Comparison of ENCODE assay signal across 19 cellular contexts in genomic region chr10:88927291-88927690, GRCh38. TPM values are rescaled to one million over a fixed set of nuclear protein-coding genes. Genes with fewer than 3 reads are reported as not detected.
DNase-seq lines count a peak whose midpoint lies in the region; ATAC-seq and TF ChIP-seq lines count a peak whose summit lies in the region.
"Had no signal": no experiment of that assay in that cellular context is flagged by ENCODE, and none has a peak within 500 bp of the region (broad histone marks: within the 10 kb centered on the region; RNA-seq: fewer than 3 reads in every experiment).

No MANE protein-coding gene starts in this region.

- peaks cover 57% of the 10 kb centered on the region for H3K36me3 Mint-ChIP-seq in activated T-helper 17 cell treated with anti-CD3 and anti-CD28 coated beads, Interleukin-2, amount 50 U/mL, for 72 hours (ENCODE audit: low read depth)
- H3K36me3 Mint-ChIP-seq: type B pancreatic cell had no signal

- no peaks in the 10 kb centered on the region for H3K9me3 Mint-ChIP-seq in activated T-helper 17 cell treated with anti-CD3 and anti-CD28 coated beads, Interleukin-2, amount 50 U/mL, for 72 hours
- H3K9me3 Mint-ChIP-seq: activated naive CD4-positive, alpha-beta T cell treated with anti-CD3 and anti-CD28 coated beads for 36 hours; naive thymus-derived CD4-positive, alpha-beta T cell; type B pancreatic cell had no signal

- no peak overlapping the region for H3K4me3 Mint-ChIP-seq in activated T-helper 17 cell treated with anti-CD3 and anti-CD28 coated beads, Interleukin-2, amount 50 U/mL, for 72 hours
- H3K4me3 Mint-ChIP-seq: activated naive CD4-positive, alpha-beta T cell treated with anti-CD3 and anti-CD28 coated beads for 36 hours; naive thymus-derived CD4-positive, alpha-beta T cell; type B pancreatic cell had no signal

- H3K9ac ChIP-seq in muscle layer of colon (ENCODE audit: low read length), result no peak overlapping the region

- TF ChIP-seq CTCF in esophagus muscularis mucosa (IDR thresholded peaks at IDR 0.05) (no peak), suprapubic skin (IDR thresholded peaks at IDR 0.05) (no peak)

- H3K27me3 Mint-ChIP-seq in activated T-helper 17 cell treated with anti-CD3 and anti-CD28 coated beads, Interleukin-2, amount 50 U/mL, for 72 hours, result no peaks in the 10 kb centered on the region
- H3K27me3 Mint-ChIP-seq: naive thymus-derived CD4-positive, alpha-beta T cell; type B pancreatic cell had no signal

- 54% methylated on average over 4 of the region's 4 CpGs for WGBS in esophagus muscularis mucosa
- WGBS in suprapubic skin, result 48% methylated on average over 4 of the region's 4 CpGs

- H3K4me3 ChIP-seq in esophagus muscularis mucosa, result no peak overlapping the region
- H3K4me3 ChIP-seq in muscle layer of colon (ENCODE audit: low read depth in 1 of 2, low read length in 2 of 2), result no peak overlapping the region
- H3K4me3 ChIP-seq in suprapubic skin, result no peak overlapping the region
- H3K4me3 ChIP-seq: lung had no signal

- H3K9me3 ChIP-seq in esophagus muscularis mucosa (no peaks in the 10 kb centered on the region), muscle layer of colon (ENCODE audit: low read length) (no peaks in the 10 kb centered on the region), suprapubic skin (no peaks in the 10 kb centered on the region)

- TF ChIP-seq EP300 in esophagus muscularis mucosa (IDR thresholded peaks at IDR 0.05) (no peak), suprapubic skin (IDR thresholded peaks at IDR 0.05) (no peak)

- ATAC-seq in activated T-helper 17 cell treated with anti-CD3 and anti-CD28 coated beads, Interleukin-2, amount 50 U/mL, for 72 hours (replicated peaks), result no peak
- ATAC-seq: naive thymus-derived CD4-positive, alpha-beta T cell had no signal

- DNase-seq in esophagus muscularis mucosa (ENCODE audit: extremely low spot score) (no peak), suprapubic skin (ENCODE audit: low spot score in 2 of 2) (no peak), NCI-H82 (lab: John Stamatoyannopoulos, UW) (no peak), HuH-7.5 (ENCODE audit: low spot score) (no peak), SHP77 (lab: John Stamatoyannopoulos, UW) (no peak)
- DNase-seq: activated CD4-positive, alpha-beta T cell treated with anti-CD3 and anti-CD28 coated beads for 4 hours; activated CD8-positive, alpha-beta memory T cell treated with anti-CD3 and anti-CD28 coated beads, Interleukin-2, amount 50 U/mL, for 48 hours; activated naive CD4-positive, alpha-beta T cell treated with anti-CD3 and anti-CD28 coated beads for 36 hours; glutamatergic neuron; MM.1S; naive thymus-derived CD4-positive, alpha-beta T cell; NCI-H2227 treated with DMSO at 0.1 percent for 48 hours; stimulated activated CD4-positive, alpha-beta T cell treated with anti-CD3 and anti-CD28 coated beads, Interleukin-12 subunit alpha, Interleukin-12 subunit beta, amount 100 ng/mL, for 4 hours; SW 1271 had no signal

- H3K4me1 ChIP-seq in esophagus muscularis mucosa (peaks cover 20 to 40% (median 34%) of the 10 kb centered on the region in 4 donors), muscle layer of colon (ENCODE audit: insufficient read depth, low read length) (peaks cover 11% of the 10 kb centered on the region), suprapubic skin (peaks cover 26% of the 10 kb centered on the region)

- H3K36me3 ChIP-seq in esophagus muscularis mucosa (no peaks in the 10 kb centered on the region), muscle layer of colon (ENCODE audit: insufficient read depth, low read length) (no peaks in the 10 kb centered on the region), suprapubic skin (no peaks in the 10 kb centered on the region)

- peak overlapping the region; percentile 61 to 74 (median 64) for H3K27ac ChIP-seq in esophagus muscularis mucosa (replicated peaks in 1 of 4)
- H3K27ac ChIP-seq in muscle layer of colon (ENCODE audit: low read depth, low read length), result peak overlapping the region; percentile 28
- H3K27ac ChIP-seq in suprapubic skin, result peak overlapping the region; percentile 59
- H3K27ac ChIP-seq: epithelial cell of prostate had no signal

- H3K4me1 Mint-ChIP-seq in activated T-helper 17 cell treated with anti-CD3 and anti-CD28 coated beads, Interleukin-2, amount 50 U/mL, for 72 hours, result no peaks in the 10 kb centered on the region

- peak overlapping the region; percentile 21 for H3K27ac Mint-ChIP-seq in activated T-helper 17 cell treated with anti-CD3 and anti-CD28 coated beads, Interleukin-2, amount 50 U/mL, for 72 hours
- H3K27ac Mint-ChIP-seq: activated naive CD4-positive, alpha-beta T cell treated with anti-CD3 and anti-CD28 coated beads for 36 hours; type B pancreatic cell had no signal

- TF ChIP-seq POLR2A in esophagus muscularis mucosa (IDR thresholded peaks at IDR 0.05; ENCODE audit: low read depth), result no peak
- TF ChIP-seq POLR2A in suprapubic skin (IDR thresholded peaks at IDR 0.05), result no peak

- intact Hi-C loops in esophagus muscularis mucosa (cut with DNase I), result no loop called here

- no peaks in the 10 kb centered on the region for H3K27me3 ChIP-seq in esophagus muscularis mucosa
- H3K27me3 ChIP-seq in muscle layer of colon (ENCODE audit: control insufficient read depth in 1 of 2, insufficient read depth in 2 of 2, low read length in 2 of 2), result no peaks in the 10 kb centered on the region
- no peaks in the 10 kb centered on the region for H3K27me3 ChIP-seq in suprapubic skin

RNA-seq across cellular contexts. Expression of gene ACTA2, which starts 25.3 kb away (rescaled TPM):
- 10 to 100 TPM; 14.6 to 29.6 TPM for total RNA-seq in activated T-helper 17 cell treated with anti-CD3 and anti-CD28 coated beads, Interleukin-2, amount 50 U/mL, for 72 hours
- total RNA-seq in esophagus muscularis mucosa (1,000 to 10,000 TPM; 6,391 to 8,723 (median 8,539) TPM), suprapubic skin (100 to 1,000 TPM; 146 to 162 (median 152) TPM)

RNA-seq across cellular contexts. Expression of gene STAMBPL1, which starts 47.2 kb away (rescaled TPM):
- total RNA-seq in activated T-helper 17 cell treated with anti-CD3 and anti-CD28 coated beads, Interleukin-2, amount 50 U/mL, for 72 hours, result 10 to 100 TPM; 27.6 to 72.5 TPM
- total RNA-seq in esophagus muscularis mucosa (10 to 100 TPM in 3 of 4 donors, 1 to 10 TPM in 1; 8.6 to 27.4 (median 14.7) TPM), suprapubic skin (10 to 100 TPM; 13.3 to 35.8 (median 14.2) TPM)

Comparison
In these comparisons a context has a peak if more than half of its experiments do, and no peak if none do; other contexts are left out.
1. RNA of gene ACTA2, which starts 25.3 kb away (total RNA-seq): 6,391 to 8,723 TPM in esophagus muscularis mucosa; 146 to 162 TPM in suprapubic skin and 14.6 to 29.6 TPM in activated T-helper 17 cell treated with anti-CD3 and anti-CD28 coated beads, Interleukin-2, amount 50 U/mL, for 72 hours; every median in the first group is over 10 times any median in the second.
2. Peak in every context shown above with its lines, with median percentiles within 50 percentile points of each other: H3K27ac ChIP-seq.